Comparison of ENCODE assay signal across 1 cellular context in genomic region chr11:65375012-65375411, GRCh38.
TF ChIP-seq lines count a peak whose summit lies in the region.

No MANE protein-coding gene starts in this region.

TF ChIP-seq in IMR-90, 13 proteins besides CTCF, POLR2A, EP300 and RAD21:
- TF ChIP-seq NFE2L2 (IDR thresholded peaks at IDR 0.05; ENCODE audit: low read depth, low read length) (no peak), RFX5 (IDR thresholded peaks at IDR 0.05; ENCODE audit: low read depth, low read length) (no peak), FOS (IDR thresholded peaks at IDR 0.05; ENCODE audit: low read depth, low read length) (no peak), BHLHE40 (IDR thresholded peaks at IDR 0.05; ENCODE audit: low read depth, low read length) (no peak), RCOR1 (IDR thresholded peaks at IDR 0.05; ENCODE audit: insufficient replicate concordance, low read length) (no peak), MXI1 (IDR thresholded peaks at IDR 0.05; ENCODE audit: borderline replicate concordance, low read depth, low read length) (no peak), CHD1 (IDR thresholded peaks at IDR 0.05; ENCODE audit: low read depth, low read length) (no peak), ELK1 (IDR thresholded peaks at IDR 0.05; ENCODE audit: borderline replicate concordance, low read depth, low read length) (no peak)
